In the genomic region with DNA sequence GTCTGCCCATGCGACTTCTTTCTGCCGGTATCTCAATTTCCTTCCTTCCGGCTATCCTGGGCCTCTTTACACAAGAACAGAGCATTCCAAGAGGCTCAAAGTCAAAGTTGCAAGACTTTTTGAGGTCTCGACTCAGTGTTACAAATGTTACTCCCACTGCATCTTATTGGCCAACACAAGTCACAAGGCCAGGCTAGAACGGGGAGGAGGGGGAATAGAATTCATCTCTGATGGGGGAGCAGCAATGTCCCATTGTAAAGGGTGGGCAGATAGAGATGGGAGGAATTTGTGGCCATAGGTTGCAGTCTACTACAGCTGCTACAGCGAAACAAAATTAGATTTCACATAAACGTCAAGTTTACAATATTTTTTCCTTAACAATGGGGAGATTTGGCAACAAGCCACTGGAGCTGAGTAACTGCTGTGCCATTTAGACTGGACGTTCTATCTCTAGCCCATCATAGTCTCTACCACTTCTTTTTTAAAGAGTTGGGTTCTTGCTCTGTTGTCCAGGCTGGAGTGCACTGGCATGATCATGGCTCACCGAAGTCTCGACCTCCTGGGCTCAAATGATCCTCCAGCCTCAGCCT, we compare ENCODE assay signal across 21 cellular contexts. TPM values are rescaled to one million over a fixed set of nuclear protein-coding genes. Genes with fewer than 3 reads are reported as not detected.
DNase-seq lines count a peak whose midpoint lies in the region; ATAC-seq and TF ChIP-seq lines count a peak whose summit lies in the region.
"Had no signal": no experiment of that assay in that cellular context is flagged by ENCODE, and none has a peak within 500 bp of the region (broad histone marks: within the 10 kb centered on the region; RNA-seq: fewer than 3 reads in every experiment).

No MANE protein-coding gene starts in this region.

- DNase-seq in Right ventricle myocardium superior: no peak
- no peak for DNase-seq in cardiac septum (ENCODE audit: low spot score)
- peak; percentile 63 for DNase-seq in dermis blood vessel endothelial cell
- peak; percentile 75 for DNase-seq in iris pigment epithelial cell (ENCODE audit: low read depth)
- no peak for DNase-seq in stimulated activated CD8-positive, alpha-beta memory T cell treated with anti-CD3 and anti-CD28 coated beads, Interleukin-4, amount 100 ng/mL, for 48 hours
- no peak for DNase-seq in tibial artery
- DNase-seq in left lung: no peak
- DNase-seq in ACHN: no peak
- DNase-seq: 8988T; activated CD4-positive, CD25-positive, alpha-beta regulatory T cell treated with anti-CD3 and anti-CD28 coated beads, Interleukin-2, amount 50 U/mL, for 72 hours; activated CD8-positive, alpha-beta memory T cell treated with anti-CD3 and anti-CD28 coated beads, Interleukin-2, amount 10 ng/mL, durations not matched to agents 7 days and 5 days; activated effector memory CD4-positive, alpha-beta T cell treated with Interleukin-2 at 50 U/mL for 16 hours; anterior cingulate cortex; C1 segment of cervical spinal cord; hippocampal formation; KBM-7; NCI-H1105 treated with DMSO at 0.1 percent for 48 hours; T-helper 2 cell; thyroid gland had no signal

- TF ChIP-seq CTCF in tibial artery (IDR thresholded peaks at IDR 0.05) (no peak), left lung (IDR thresholded peaks at IDR 0.05) (no peak)

- H3K4me1 ChIP-seq in tibial artery: peaks cover 0 to 3% (median 0%) of the 10 kb centered on the region in 4 donors
- peaks cover 2 to 11% of the 10 kb centered on the region in 2 donors for H3K4me1 ChIP-seq in left lung
- H3K4me1 ChIP-seq: parathyroid adenoma had no signal

- H3K27ac ChIP-seq in tibial artery: no peak overlapping the region
- H3K27ac ChIP-seq in left lung: no peak overlapping the region
- H3K27ac ChIP-seq: parathyroid adenoma, RWPE1, thyroid gland had no signal

- H3K4me3 ChIP-seq in tibial artery: no peak overlapping the region
- no peak overlapping the region for H3K4me3 ChIP-seq in left lung
- H3K4me3 ChIP-seq: thyroid gland had no signal

- in situ Hi-C loops in ACHN (cut with HindIII; ENCODE audit: low pct_ligation_motif_present, low pct_unique_long_range_greater_than_20kb, low sequenced_read_pairs): no loop called here

- ATAC-seq in Right ventricle myocardium superior (ENCODE audit: poor library complexity) (peak; percentile 18), left lung (no peak)
- ATAC-seq: activated CD8-positive, alpha-beta memory T cell treated with anti-CD3 and anti-CD28 coated beads, Interleukin-2, amount 10 ng/mL, durations not matched to agents 7 days and 5 days had no signal

- H3K27me3 ChIP-seq in tibial artery (peaks cover 0 to 18% of the 10 kb centered on the region in 2 donors), left lung (no peaks in the 10 kb centered on the region)
- H3K27me3 ChIP-seq: thyroid gland had no signal

- H3K36me3 ChIP-seq in tibial artery (no peaks in the 10 kb centered on the region), left lung (no peaks in the 10 kb centered on the region)
- H3K36me3 ChIP-seq: thyroid gland had no signal

- H3K9me3 ChIP-seq in tibial artery: no peaks in the 10 kb centered on the region
- no peaks in the 10 kb centered on the region for H3K9me3 ChIP-seq in left lung
- H3K9me3 ChIP-seq: thyroid gland had no signal

- intact Hi-C loops in Right ventricle myocardium superior (cut with DNase I) (no loop called here), cardiac septum (cut with DNase I) (no loop called here), tibial artery (cut with DNase I; ENCODE audit: low total_unique reads) (no loop called here), left lung (cut with DNase I) (no loop called here)

RNA-seq across cellular contexts. Expression of a gene that starts 9.4 kb away (rescaled TPM):
- total RNA-seq in Right ventricle myocardium superior (8.8 TPM), cardiac septum (5.0 TPM), dermis blood vessel endothelial cell (12.6 and 17.0 TPM in 2 replicates), left lung (10 to 100 TPM; 16.2 to 23.4 TPM)

RNA-seq across cellular contexts. Expression of a gene that starts 21.4 kb away (rescaled TPM):
- 25.6 TPM for total RNA-seq in Right ventricle myocardium superior
- total RNA-seq in cardiac septum: 13.3 TPM
- 8.8 and 11.1 TPM in 2 replicates for total RNA-seq in dermis blood vessel endothelial cell
- total RNA-seq in left lung: 10 to 100 TPM; 39.4 to 64.2 TPM

RNA-seq across cellular contexts. Expression of a gene that starts 40.1 kb away (rescaled TPM):
- 0.65 TPM for total RNA-seq in Right ventricle myocardium superior
- total RNA-seq in cardiac septum: 1.2 TPM
- 0.84 and 1.0 TPM in 2 replicates for total RNA-seq in dermis blood vessel endothelial cell
- total RNA-seq in left lung: 1 to 10 TPM; 5.9 to 6.4 TPM

RNA-seq across cellular contexts. Expression of a gene that starts 40.4 kb away (rescaled TPM):
- total RNA-seq in Right ventricle myocardium superior: 22.5 TPM
- 23.5 TPM for total RNA-seq in cardiac septum
- total RNA-seq in dermis blood vessel endothelial cell: 55.5 and 67.0 TPM in 2 replicates
- 10 to 100 TPM; 48.0 to 49.3 TPM for total RNA-seq in left lung

RNA-seq across cellular contexts. Expression of a gene that starts 49.6 kb away (rescaled TPM):
- total RNA-seq in Right ventricle myocardium superior (2.9 TPM), cardiac septum (3.5 TPM), dermis blood vessel endothelial cell (4.7 and 5.8 TPM in 2 replicates), left lung (10 to 100 TPM; 16.1 to 26.3 TPM)

Comparison
In these comparisons a context has a peak if more than half of its experiments do, and no peak if none do; other contexts are left out.
1. DNase-seq: peak in dermis blood vessel endothelial cell (single experiment) and iris pigment epithelial cell (single experiment); none in Right ventricle myocardium superior (single experiment), cardiac septum (single experiment), stimulated activated CD8-positive, alpha-beta memory T cell treated with anti-CD3 and anti-CD28 coated beads, Interleukin-4, amount 100 ng/mL, for 48 hours (single experiment), tibial artery (0 of 2), left lung (0 of 2) and ACHN (single experiment).